ENCODE assay signal across 31 cellular contexts in the genomic region with DNA sequence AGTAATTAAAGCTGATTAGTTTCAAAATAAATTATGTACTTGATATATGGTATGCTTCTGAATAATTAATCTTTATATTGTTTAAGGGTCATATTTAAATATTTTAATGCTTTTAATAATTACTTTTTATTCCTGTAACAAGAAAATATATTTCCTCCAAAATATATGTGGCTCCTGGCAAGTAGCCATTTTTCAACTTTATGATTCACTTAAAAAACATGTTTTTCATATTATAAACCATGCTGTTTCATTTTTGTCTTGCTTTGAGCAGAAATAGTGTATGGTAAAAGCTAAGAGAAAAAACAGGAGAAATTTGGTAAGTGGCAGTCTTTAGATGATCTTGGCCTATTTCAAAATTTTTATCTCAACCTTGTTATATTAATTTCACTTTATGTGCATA. TPM values are rescaled to one million over a fixed set of nuclear protein-coding genes. Genes with fewer than 3 reads are reported as not detected.
DNase-seq lines count a peak whose midpoint lies in the region; ATAC-seq, FAIRE-seq and TF ChIP-seq lines count a peak whose summit lies in the region.
"Had no signal": no experiment of that assay in that cellular context is flagged by ENCODE, and none has a peak within 500 bp of the region (broad histone marks: within the 10 kb centered on the region; RNA-seq: fewer than 3 reads in every experiment).

No MANE protein-coding gene starts in this region.

- H2AFZ ChIP-seq in IMR-90 (replicated peaks; ENCODE audit: low read length, poor library complexity) (no peak overlapping the region), K562 (ENCODE audit: low read depth, low read length) (no peak overlapping the region)

- H2AK9ac ChIP-seq in IMR-90 (replicated peaks; ENCODE audit: low read depth, low read length, poor library complexity): no peak overlapping the region

- H3K36me3 Mint-ChIP-seq in naive thymus-derived CD4-positive, alpha-beta T cell: peaks cover 0 to 4% (median 0%) of the 10 kb centered on the region in 5 donors
- H3K36me3 Mint-ChIP-seq: activated CD4-positive, alpha-beta memory T cell treated with anti-CD3 and anti-CD28 coated beads for 36 hours; stimulated activated memory B cell treated with anti-CD40 and anti-IgM and Interleukin-4, amounts not matched to agents 10 μg/mL and 1 μg/mL and 100 μg/mL, for 72 hours had no signal

- no peak overlapping the region for H3K4me3 Mint-ChIP-seq in naive thymus-derived CD4-positive, alpha-beta T cell
- H3K4me3 Mint-ChIP-seq: activated CD4-positive, alpha-beta memory T cell treated with anti-CD3 and anti-CD28 coated beads for 36 hours; activated naive CD8-positive, alpha-beta T cell treated with anti-CD3 and anti-CD28 coated beads, Interleukin-2, amount 50 U/mL, for 24 hours; activated T-cell treated with anti-CD3 and anti-CD28 coated beads, Interleukin-2, amount 50 U/mL, for 72 hours; stimulated activated memory B cell treated with anti-CD40 and anti-IgM and Interleukin-4, amounts not matched to agents 10 μg/mL and 1 μg/mL and 100 μg/mL, for 72 hours; T-helper 1 cell treated with Interleukin-12 subunit alpha and Interleukin-12 subunit beta and Interleukin-4 antibody, amounts not matched to agents 30 μg/mL and 1 μg/mL, for 36 hours had no signal

- no peak overlapping the region for H4K8ac ChIP-seq in IMR-90 (ENCODE audit: low read depth in 2 of 2, low read length in 2 of 2)
- no peak overlapping the region for H4K8ac ChIP-seq in mesendoderm (ENCODE audit: low read depth, low read length)

- CTCF ChIA-PET in IMR-90 (lab: Yijun Ruan, JAX): interaction anchor here (1.1 kb wide), 1 partner anchor 178 kb away, joined by 3 read pairs; no protein-coding TSS in a partner anchor
- CTCF ChIA-PET in K562 (lab: Yijun Ruan, JAX; ENCODE audit: low intra/inter-chr PET ratio): no interaction called here
- CTCF ChIA-PET in naive thymus-derived CD4-positive, alpha-beta T cell (lab: Charles Lee): interaction anchor here (0.6 kb wide), 1 partner anchor 138 kb away, joined by 3 read pairs; no protein-coding TSS in a partner anchor

- H3K18ac ChIP-seq in IMR-90 (ENCODE audit: low read depth, low read length) (no peak overlapping the region), mesendoderm (ENCODE audit: low read length) (no peak overlapping the region)

- H3K9me3 ChIP-seq in IMR-90 (ENCODE audit: control insufficient read depth, insufficient read depth, low read length) (no peaks in the 10 kb centered on the region), K562 (replicated peaks; ENCODE audit: control insufficient read depth, insufficient read depth, low read depth, low read length) (no peaks in the 10 kb centered on the region)
- H3K9me3 ChIP-seq in naive thymus-derived CD4-positive, alpha-beta T cell (ENCODE audit: control insufficient read depth in 2 of 3, low read length in 3 of 3): no peaks in the 10 kb centered on the region
- H3K9me3 ChIP-seq: prostate gland, sigmoid colon, upper lobe of left lung had no signal

- no peak overlapping the region for H2BK20ac ChIP-seq in IMR-90 (ENCODE audit: low read depth, low read length)

- no peaks in the 10 kb centered on the region for H3K9me3 Mint-ChIP-seq in naive thymus-derived CD4-positive, alpha-beta T cell
- H3K9me3 Mint-ChIP-seq: activated CD4-positive, alpha-beta memory T cell treated with anti-CD3 and anti-CD28 coated beads for 36 hours; activated naive CD8-positive, alpha-beta T cell treated with anti-CD3 and anti-CD28 coated beads, Interleukin-2, amount 50 U/mL, for 24 hours; activated T-cell treated with anti-CD3 and anti-CD28 coated beads, Interleukin-2, amount 50 U/mL, for 72 hours; stimulated activated memory B cell treated with anti-CD40 and anti-IgM and Interleukin-4, amounts not matched to agents 10 μg/mL and 1 μg/mL and 100 μg/mL, for 72 hours; T-helper 1 cell treated with Interleukin-12 subunit alpha and Interleukin-12 subunit beta and Interleukin-4 antibody, amounts not matched to agents 30 μg/mL and 1 μg/mL, for 36 hours had no signal

- H3K79me2 ChIP-seq in K562 (ENCODE audit: control insufficient read depth, insufficient read depth, low read length) (no peaks in the 10 kb centered on the region), mesendoderm (ENCODE audit: control insufficient read depth, insufficient read depth, low read length) (no peaks in the 10 kb centered on the region)

- no peak for TF ChIP-seq CTCF in IMR-90 (conservative IDR thresholded peaks at IDR 0.05; ENCODE audit: low read depth, low read length)
- no peak for TF ChIP-seq CTCF in K562 (IDR thresholded peaks at IDR 0.05 in 2 of 3, conservative IDR thresholded peaks at IDR 0.05 in 1 of 3; ENCODE audit: insufficient read depth in 2 of 3, low read depth in 1 of 3, low read length in 3 of 3)

- H3K36me3 ChIP-seq in IMR-90 (ENCODE audit: control insufficient read depth, insufficient read depth, low read length) (no peaks in the 10 kb centered on the region), K562 (ENCODE audit: control insufficient read depth, insufficient read depth, low read length) (no peaks in the 10 kb centered on the region; the same call in 2 of the 3 replicates), rectal smooth muscle tissue (ENCODE audit: control insufficient read depth, insufficient read depth, low read length) (no peaks in the 10 kb centered on the region), mesendoderm (ENCODE audit: control insufficient read depth, insufficient read depth, low read length) (no peaks in the 10 kb centered on the region)
- no peaks in the 10 kb centered on the region for H3K36me3 ChIP-seq in naive thymus-derived CD4-positive, alpha-beta T cell (ENCODE audit: control insufficient read depth in 2 of 3, insufficient read depth in 3 of 3, low read length in 3 of 3)
- H3K36me3 ChIP-seq: prostate gland, sigmoid colon, upper lobe of left lung had no signal

- no peak overlapping the region for H3K4ac ChIP-seq in IMR-90 (ENCODE audit: low read depth, low read length)
- H3K4ac ChIP-seq in mesendoderm (ENCODE audit: low read depth, low read length): no peak overlapping the region

- no peak for TF ChIP-seq EP300 in K562 (IDR thresholded peaks at IDR 0.05; ENCODE audit: low read length)

- H3K79me1 ChIP-seq in IMR-90 (ENCODE audit: low read depth in 1 of 2, low read length in 2 of 2): peaks cover 0 to 7% of the 10 kb centered on the region in 2 experiments; a peak in 1 of 4 replicates
- H3K79me1 ChIP-seq in mesendoderm (ENCODE audit: low read length): no peaks in the 10 kb centered on the region

- H3K9me1 ChIP-seq in IMR-90 (ENCODE audit: insufficient read depth, low read length) (peaks cover 4% of the 10 kb centered on the region), K562 (ENCODE audit: control insufficient read depth, insufficient read depth, low read length) (no peaks in the 10 kb centered on the region)

- H3K14ac ChIP-seq in IMR-90 (replicated peaks; ENCODE audit: low read depth, low read length): no peak overlapping the region

- no peak overlapping the region for H3K56ac ChIP-seq in IMR-90 (ENCODE audit: extremely low read depth, insufficient read depth, low read length)
- H3K56ac ChIP-seq in mesendoderm (ENCODE audit: low read length): no peak overlapping the region

- H3K27ac ChIP-seq in IMR-90 (ENCODE audit: insufficient read depth, low read length): no peak overlapping the region
- H3K27ac ChIP-seq in K562 (ENCODE audit: extremely low read depth, low read depth, low read length): no peak overlapping the region
- peak overlapping the region; percentile 87 for H3K27ac ChIP-seq in rectal smooth muscle tissue (ENCODE audit: low read depth, low read length)
- H3K27ac ChIP-seq in naive thymus-derived CD4-positive, alpha-beta T cell (ENCODE audit: low read depth, low read length): no peak overlapping the region
- no peak overlapping the region for H3K27ac ChIP-seq in mesendoderm (ENCODE audit: low read depth, low read length)
- H3K27ac ChIP-seq: prostate gland, RWPE1, upper lobe of left lung had no signal

- intact Hi-C loops in IMR-90 (cut with micrococcal nuclease) (no loop called here), K562 (cut with micrococcal nuclease) (no loop called here)
- intact Hi-C loops in naive thymus-derived CD4-positive, alpha-beta T cell (cut with micrococcal nuclease): no loop called here

- H3K27me3 ChIP-seq in IMR-90 (ENCODE audit: control insufficient read depth, insufficient read depth, low read length) (no peaks in the 10 kb centered on the region), K562 (ENCODE audit: control insufficient read depth in 2 of 2, insufficient read depth in 2 of 2, low read length in 2 of 2) (no peaks in the 10 kb centered on the region), rectal smooth muscle tissue (ENCODE audit: control insufficient read depth, insufficient read depth, low read length) (no peaks in the 10 kb centered on the region), mesendoderm (ENCODE audit: insufficient read depth, low read length, poor library complexity) (no peaks in the 10 kb centered on the region)
- H3K27me3 ChIP-seq in naive thymus-derived CD4-positive, alpha-beta T cell (ENCODE audit: control insufficient read depth in 2 of 2, insufficient read depth in 2 of 2, low read length in 2 of 2): no peaks in the 10 kb centered on the region
- H3K27me3 ChIP-seq: sigmoid colon, upper lobe of left lung had no signal

- no peak for TF ChIP-seq POLR2A in IMR-90 (IDR thresholded peaks at IDR 0.05; ENCODE audit: low read depth, low read length)
- TF ChIP-seq POLR2A in K562 (conservative IDR thresholded peaks at IDR 0.05): no peak

- peaks cover 17% of the 10 kb centered on the region for H3K4me1 ChIP-seq in IMR-90 (ENCODE audit: control insufficient read depth, insufficient read depth, low read length)
- peaks cover 3 to 31% of the 10 kb centered on the region in 2 experiments; a peak in 4 of 5 replicates for H3K4me1 ChIP-seq in K562 (replicated peaks in 1 of 2; ENCODE audit: control insufficient read depth in 2 of 2, insufficient read depth in 2 of 2, low read length in 2 of 2)
- peaks cover 26% of the 10 kb centered on the region for H3K4me1 ChIP-seq in rectal smooth muscle tissue (ENCODE audit: control insufficient read depth, insufficient read depth, low read length)
- H3K4me1 ChIP-seq in naive thymus-derived CD4-positive, alpha-beta T cell (ENCODE audit: control insufficient read depth in 2 of 2, insufficient read depth in 2 of 2, low read length in 2 of 2): peaks cover 0 to 5% of the 10 kb centered on the region in 2 donors
- peaks cover 13% of the 10 kb centered on the region for H3K4me1 ChIP-seq in mesendoderm (ENCODE audit: control insufficient read depth, low read depth, low read length)
- H3K4me1 ChIP-seq: prostate gland had no signal

- H2BK120ac ChIP-seq in IMR-90 (ENCODE audit: low read depth, low read length) (no peak overlapping the region), mesendoderm (ENCODE audit: low read depth, low read length) (no peak overlapping the region)

- H3K27ac Mint-ChIP-seq in naive thymus-derived CD4-positive, alpha-beta T cell: no peak overlapping the region
- H3K27ac Mint-ChIP-seq: activated CD4-positive, alpha-beta memory T cell treated with anti-CD3 and anti-CD28 coated beads for 36 hours; activated naive CD8-positive, alpha-beta T cell treated with anti-CD3 and anti-CD28 coated beads, Interleukin-2, amount 50 U/mL, for 24 hours; activated T-cell treated with anti-CD3 and anti-CD28 coated beads, Interleukin-2, amount 50 U/mL, for 72 hours; stimulated activated memory B cell treated with anti-CD40 and anti-IgM and Interleukin-4, amounts not matched to agents 10 μg/mL and 1 μg/mL and 100 μg/mL, for 72 hours; T-helper 1 cell treated with Interleukin-12 subunit alpha and Interleukin-12 subunit beta and Interleukin-4 antibody, amounts not matched to agents 30 μg/mL and 1 μg/mL, for 36 hours had no signal

- BruUV-seq in IMR-90 (replicated peaks; lab: Mats Ljungman, UMichigan): no TSS peak
- BruUV-seq in K562 (replicated peaks; lab: Mats Ljungman, UMichigan): no TSS peak

- H4K5ac ChIP-seq in IMR-90 (ENCODE audit: low read depth, low read length) (no peak overlapping the region), mesendoderm (ENCODE audit: low read length) (no peak overlapping the region)

- no peak overlapping the region for H3K4me2 ChIP-seq in IMR-90 (ENCODE audit: low read depth, low read length)
- H3K4me2 ChIP-seq in K562 (ENCODE audit: insufficient read depth, low read length): no peak overlapping the region
- no peak overlapping the region for H3K4me2 ChIP-seq in mesendoderm (ENCODE audit: low read length)

- in situ Hi-C loops in IMR-90 (cut with MboI; ENCODE audit: low sequenced_read_pairs) (loop anchor here (5.0 to 10.0 kb wide), 2 partner anchors 64 to 177 kb away; partner anchors contain the start of gene RHOBTB3), K562 (cut with MboI) (loop anchor here (5.0 kb wide), 1 partner anchor 59 kb away; no protein-coding TSS in a partner anchor)

- H2BK15ac ChIP-seq in IMR-90 (ENCODE audit: low read depth, low read length) (no peak overlapping the region), mesendoderm (replicated peaks; ENCODE audit: low read depth) (no peak overlapping the region)

- H3K4me3 ChIP-seq in IMR-90 (ENCODE audit: insufficient read depth, low read depth, low read length) (no peak overlapping the region), K562 (no peak overlapping the region), rectal smooth muscle tissue (ENCODE audit: low read length) (no peak overlapping the region), mesendoderm (ENCODE audit: low read length) (no peak overlapping the region)
- no peak overlapping the region for H3K4me3 ChIP-seq in naive thymus-derived CD4-positive, alpha-beta T cell (ENCODE audit: low read length)
- H3K4me3 ChIP-seq: prostate gland, sigmoid colon, upper lobe of left lung had no signal

- H2BK5ac ChIP-seq in IMR-90 (ENCODE audit: low read depth, low read length, poor library complexity, severe bottlenecking): no peak overlapping the region
- H2BK5ac ChIP-seq in mesendoderm (ENCODE audit: low read length): no peak overlapping the region

- H3K9ac ChIP-seq in IMR-90 (ENCODE audit: low read depth, low read length): no peak overlapping the region
- no peak overlapping the region for H3K9ac ChIP-seq in K562 (ENCODE audit: insufficient read depth in 1 of 2, low read depth in 2 of 2, low read length in 2 of 2)
- H3K9ac ChIP-seq in rectal smooth muscle tissue (ENCODE audit: low read length): no peak overlapping the region
- H3K9ac ChIP-seq in mesendoderm (ENCODE audit: low read length): no peak overlapping the region

- no peak overlapping the region for H4K91ac ChIP-seq in IMR-90 (ENCODE audit: insufficient read depth, low read depth, low read length)

- H3K27me3 Mint-ChIP-seq in naive thymus-derived CD4-positive, alpha-beta T cell: peaks cover 0 to 13% (median 0%) of the 10 kb centered on the region in 5 donors
- H3K27me3 Mint-ChIP-seq: activated CD4-positive, alpha-beta memory T cell treated with anti-CD3 and anti-CD28 coated beads for 36 hours; activated naive CD8-positive, alpha-beta T cell treated with anti-CD3 and anti-CD28 coated beads, Interleukin-2, amount 50 U/mL, for 24 hours; stimulated activated memory B cell treated with anti-CD40 and anti-IgM and Interleukin-4, amounts not matched to agents 10 μg/mL and 1 μg/mL and 100 μg/mL, for 72 hours had no signal

- H4K20me1 ChIP-seq in IMR-90 (ENCODE audit: insufficient read depth, low read length): no peaks in the 10 kb centered on the region
- no peaks in the 10 kb centered on the region for H4K20me1 ChIP-seq in K562 (replicated peaks; ENCODE audit: control insufficient read depth, insufficient read depth, low read length)

- dilution Hi-C loops in IMR-90 (cut with HindIII; ENCODE audit: low sequenced_read_pairs, unreplicated experiment): no loop called here

- peak; percentile 54 for DNase-seq in IMR-90
- no peak for DNase-seq in K562 (ENCODE audit: extremely low read depth in 1 of 4, low spot score in 3 of 4)
- peak; percentile 63 for DNase-seq in fibroblast of peridontal ligament (ENCODE audit: extremely low read depth)
- no peak for DNase-seq in activated CD4-positive, alpha-beta T cell treated with anti-CD3 and anti-CD28 coated beads, Interleukin-2, amount 50 U/mL, for 48 hours
- DNase-seq in naive thymus-derived CD4-positive, alpha-beta T cell: no peak
- no peak for DNase-seq in mesendoderm
- DNase-seq: activated CD4-positive, alpha-beta memory T cell treated with anti-CD3 and anti-CD28 coated beads for 36 hours; activated naive CD4-positive, alpha-beta T cell; activated naive CD8-positive, alpha-beta T cell treated with anti-CD3 and anti-CD28 coated beads, Interleukin-2, amount 50 U/mL, for 24 hours; activated T-cell treated with anti-CD3 and anti-CD28 coated beads, Interleukin-2, amount 50 U/mL, for 72 hours; cerebellar nuclear complex; DMS 273 treated with DMSO at 0.1 percent for 48 hours; head of caudate nucleus; kidney; left ventricle myocardium superior; NCI-H1048; NCI-H1694; NCI-H446 treated with DMSO at 0.1 percent for 48 hours; sigmoid colon; substantia nigra; upper lobe of left lung had no signal

- H3K23ac ChIP-seq in IMR-90 (ENCODE audit: low read depth, low read length) (no peak overlapping the region), mesendoderm (ENCODE audit: low read length) (no peak overlapping the region)

- no peak overlapping the region for H2AK5ac ChIP-seq in IMR-90 (ENCODE audit: low read depth, low read length)
- no peak overlapping the region for H2AK5ac ChIP-seq in mesendoderm (ENCODE audit: low read length)

- ATAC-seq in IMR-90 (ENCODE audit: low read depth) (no peak), K562 (no peak), GM18909 (IDR thresholded peaks at IDR 0.05; ENCODE audit: poor library complexity, unreplicated experiment) (no peak)
- ATAC-seq in naive thymus-derived CD4-positive, alpha-beta T cell: no peak
- ATAC-seq: activated CD4-positive, CD25-positive, alpha-beta regulatory T cell treated with anti-CD3 and anti-CD28 coated beads, Interleukin-2, amount 50 U/mL, for 24 hours; activated naive CD8-positive, alpha-beta T cell treated with anti-CD3 and anti-CD28 coated beads, Interleukin-2, amount 50 U/mL, for 24 hours; left ventricle myocardium superior; stimulated activated memory B cell treated with anti-CD40 and anti-IgM and Interleukin-4, amounts not matched to agents 10 μg/mL and 1 μg/mL and 100 μg/mL, for 72 hours had no signal

- TF ChIP-seq RAD21 in IMR-90 (IDR thresholded peaks at IDR 0.05; ENCODE audit: low read length): no peak
- no peak for TF ChIP-seq RAD21 in K562 (CRISPR knock-in tag; conservative IDR thresholded peaks at IDR 0.05 in 1 of 2, IDR thresholded peaks at IDR 0.05 in 1 of 2)

- FAIRE-seq in K562 (lab: Jason Lieb, UNC): no peak
- FAIRE-seq: GM12892, kidney had no signal

- H3K4me1 Mint-ChIP-seq in naive thymus-derived CD4-positive, alpha-beta T cell: peaks cover 0 to 8% (median 6%) of the 10 kb centered on the region in 7 donors
- H3K4me1 Mint-ChIP-seq: activated naive CD8-positive, alpha-beta T cell treated with anti-CD3 and anti-CD28 coated beads, Interleukin-2, amount 50 U/mL, for 24 hours; stimulated activated memory B cell treated with anti-CD40 and anti-IgM and Interleukin-4, amounts not matched to agents 10 μg/mL and 1 μg/mL and 100 μg/mL, for 72 hours had no signal

- POLR2A ChIA-PET in IMR-90 (lab: Charles Lee; ENCODE audit: unreplicated experiment): no interaction called here
- POLR2A ChIA-PET in K562 (lab: Yijun Ruan, JAX): interaction anchor here (0.8 to 3.1 kb wide), 5 partner anchors 8 to 90 kb away, joined by 3 to 18 read pairs (median 3); no protein-coding TSS in a partner anchor
- POLR2A ChIA-PET in naive thymus-derived CD4-positive, alpha-beta T cell (lab: Charles Lee): no interaction called here

RNA-seq across cellular contexts. Expression of gene SPATA9, which starts 14.6 kb away (rescaled TPM):
- total RNA-seq in IMR-90 (2012; rRNA removed): 0.72 and 0.83 TPM in 2 replicates
- polyA plus RNA-seq in IMR-90 (2012; rRNA removed): 0.66 and 0.86 TPM in 2 replicates
- 0.16 and 0.25 TPM in 2 replicates for polyA plus RNA-seq in IMR-90 (2012; cell fraction: cytosol; rRNA removed)
- 0.21 and 2.0 TPM in 2 replicates for polyA plus RNA-seq in IMR-90 (2012; cell fraction: nucleus; rRNA removed; ENCODE audit: low replicate concordance)
- total RNA-seq in K562 (2011; cell fraction: chromatin; rRNA removed; ENCODE audit: low replicate concordance): not detected in 2 replicates
- not detected in 2 replicates for total RNA-seq in K562 (2011; cell fraction: nucleolus; rRNA removed)
- total RNA-seq in K562 (2011; cell fraction: nucleoplasm; rRNA removed): not detected in 2 replicates
- total RNA-seq in K562 (2014; rRNA removed): 0.24 TPM in 1 of 2 replicates, not detected in the other
- total RNA-seq in K562 (2014; rRNA removed; fragmentation: Illumina TruSeq; extraction: Trizol): not detected in 2 replicates
- total RNA-seq in K562 (2015; rRNA removed; fragmentation: Illumina TruSeq; extraction: Trizol): 0.40 TPM in 1 of 2 replicates, not detected in the other
- total RNA-seq in K562 (2021): 0.11 TPM in 1 of 2 replicates, not detected in the other
- 0.28 and 0.38 TPM in 2 replicates for polyA plus RNA-seq in K562 (2011; rRNA removed)
- 0.09 TPM in 1 of 2 replicates, not detected in the other for polyA plus RNA-seq in K562 (2011; cell fraction: cytosol; rRNA removed)
- polyA plus RNA-seq in K562 (2011; cell fraction: nucleus; rRNA removed): 0.14 and 0.24 TPM in 2 replicates
- polyA plus RNA-seq in K562 (2012): 1.6 and 1.8 TPM in 2 replicates
- polyA plus RNA-seq in K562 (2014; fragmentation: Illumina TruSeq; extraction: Trizol): 0.16 TPM in 1 of 2 replicates, not detected in the other
- polyA plus RNA-seq in K562 (2014; fragmentation: Nextera tagmentation; extraction: Ambion mirVana): 1 to 10 TPM; 3.4 to 5.5 TPM
- polyA plus RNA-seq in K562 (2014; rRNA removed): 0.05 and 0.16 TPM in 2 replicates
- polyA minus RNA-seq in K562 (2011; rRNA and poly(A)+ RNA removed): 0.18 TPM in 1 of 2 replicates, not detected in the other
- not detected in 2 replicates for polyA minus RNA-seq in K562 (2011; cell fraction: cytosol; rRNA and poly(A)+ RNA removed)
- not detected in 2 replicates for polyA minus RNA-seq in K562 (2011; cell fraction: nucleus; rRNA and poly(A)+ RNA removed)
- under 1 TPM in 1 of 5 experiments, not detected in 4; 0.66 TPM for total RNA-seq in naive thymus-derived CD4-positive, alpha-beta T cell
- polyA plus RNA-seq in naive thymus-derived CD4-positive, alpha-beta T cell: not detected
- polyA plus RNA-seq in mesendoderm (2013, experiment 1 of 2): not detected
- not detected for polyA plus RNA-seq in mesendoderm (2013, experiment 2 of 2)
- total RNA-seq: activated CD4-positive, alpha-beta memory T cell treated with anti-CD3 and anti-CD28 coated beads for 36 hours; left ventricle myocardium superior; OCI-LY7; SK-MEL-5 had no signal

RNA-seq across cellular contexts. Expression of gene RFESD, which starts 21.6 kb away (rescaled TPM):
- 2.7 and 3.6 TPM in 2 replicates for total RNA-seq in IMR-90 (2012; rRNA removed)
- polyA plus RNA-seq in IMR-90 (2012; rRNA removed): 1.0 and 1.5 TPM in 2 replicates
- polyA plus RNA-seq in IMR-90 (2012; cell fraction: cytosol; rRNA removed): 0.12 and 0.47 TPM in 2 replicates
- polyA plus RNA-seq in IMR-90 (2012; cell fraction: nucleus; rRNA removed; ENCODE audit: low replicate concordance): 0.11 and 0.84 TPM in 2 replicates
- 53.1 and 146 TPM in 2 replicates for total RNA-seq in K562 (2011; cell fraction: chromatin; rRNA removed; ENCODE audit: low replicate concordance)
- 30.5 and 38.8 TPM in 2 replicates for total RNA-seq in K562 (2011; cell fraction: nucleolus; rRNA removed)
- 87.9 and 144 TPM in 2 replicates for total RNA-seq in K562 (2011; cell fraction: nucleoplasm; rRNA removed)
- 59.6 and 62.3 TPM in 2 replicates for total RNA-seq in K562 (2014; rRNA removed)
- total RNA-seq in K562 (2014; rRNA removed; fragmentation: Illumina TruSeq; extraction: Trizol): 192 and 220 TPM in 2 replicates
- total RNA-seq in K562 (2015; rRNA removed; fragmentation: Illumina TruSeq; extraction: Trizol): 128 and 140 TPM in 2 replicates
- 128 and 129 TPM in 2 replicates for total RNA-seq in K562 (2021)
- polyA plus RNA-seq in K562 (2011; rRNA removed): 106 and 218 TPM in 2 replicates
- polyA plus RNA-seq in K562 (2011; cell fraction: cytosol; rRNA removed): 21.1 and 32.0 TPM in 2 replicates
- 44.8 and 55.3 TPM in 2 replicates for polyA plus RNA-seq in K562 (2011; cell fraction: nucleus; rRNA removed)
- 47.8 and 127 TPM in 2 replicates for polyA plus RNA-seq in K562 (2012)
- 120 and 129 TPM in 2 replicates for polyA plus RNA-seq in K562 (2014; fragmentation: Illumina TruSeq; extraction: Trizol)
- 100 to 1,000 TPM; 506 to 600 TPM for polyA plus RNA-seq in K562 (2014; fragmentation: Nextera tagmentation; extraction: Ambion mirVana)
- polyA plus RNA-seq in K562 (2014; rRNA removed): 102 and 125 TPM in 2 replicates
- 78.8 and 104 TPM in 2 replicates for polyA minus RNA-seq in K562 (2011; rRNA and poly(A)+ RNA removed)
- 27.6 and 34.3 TPM in 2 replicates for polyA minus RNA-seq in K562 (2011; cell fraction: cytosol; rRNA and poly(A)+ RNA removed)
- 66.6 and 78.3 TPM in 2 replicates for polyA minus RNA-seq in K562 (2011; cell fraction: nucleus; rRNA and poly(A)+ RNA removed)
- total RNA-seq in naive thymus-derived CD4-positive, alpha-beta T cell: 1 to 10 TPM; 2.2 to 9.2 (median 6.5) TPM
- 10 to 100 TPM; 10.7 to 21.2 TPM for polyA plus RNA-seq in naive thymus-derived CD4-positive, alpha-beta T cell
- 2.8 TPM for polyA plus RNA-seq in mesendoderm (2013, experiment 1 of 2)
- polyA plus RNA-seq in mesendoderm (2013, experiment 2 of 2): 2.2 TPM

RNA-seq across cellular contexts. Expression of gene GPR150, which starts 48.3 kb away (rescaled TPM):
- total RNA-seq in IMR-90 (2012; rRNA removed) (under 0.01 TPM in 2 replicates), K562 (2014; rRNA removed) (not detected in 2 replicates), K562 (2014; rRNA removed; fragmentation: Illumina TruSeq; extraction: Trizol) (not detected in 2 replicates), K562 (2015; rRNA removed; fragmentation: Illumina TruSeq; extraction: Trizol) (not detected in 2 replicates), K562 (2021) (not detected in 2 replicates)
- polyA plus RNA-seq in IMR-90 (2012; rRNA removed) (0.10 and 0.11 TPM in 2 replicates), K562 (2011; rRNA removed) (not detected in 2 replicates), K562 (2014; fragmentation: Illumina TruSeq; extraction: Trizol) (not detected in 2 replicates), K562 (2014; fragmentation: Nextera tagmentation; extraction: Ambion mirVana) (not detected), K562 (2014; rRNA removed) (not detected in 2 replicates)
- 0.17 and 0.22 TPM in 2 replicates for polyA plus RNA-seq in IMR-90 (2012; cell fraction: cytosol; rRNA removed)
- polyA plus RNA-seq in IMR-90 (2012; cell fraction: nucleus; rRNA removed; ENCODE audit: low replicate concordance): 0.16 and 0.32 TPM in 2 replicates
- total RNA-seq in K562 (2011; cell fraction: chromatin; rRNA removed; ENCODE audit: low replicate concordance): not detected in 2 replicates
- not detected in 2 replicates for total RNA-seq in K562 (2011; cell fraction: nucleolus; rRNA removed)
- total RNA-seq in K562 (2011; cell fraction: nucleoplasm; rRNA removed): not detected in 2 replicates
- polyA plus RNA-seq in K562 (2011; cell fraction: cytosol; rRNA removed): not detected in 2 replicates
- polyA plus RNA-seq in K562 (2011; cell fraction: nucleus; rRNA removed): not detected in 2 replicates
- not detected in 2 replicates for polyA plus RNA-seq in K562 (2012)
- polyA minus RNA-seq in K562 (2011; rRNA and poly(A)+ RNA removed): not detected in 2 replicates
- polyA minus RNA-seq in K562 (2011; cell fraction: cytosol; rRNA and poly(A)+ RNA removed): not detected in 2 replicates
- polyA minus RNA-seq in K562 (2011; cell fraction: nucleus; rRNA and poly(A)+ RNA removed): not detected in 2 replicates
- total RNA-seq in naive thymus-derived CD4-positive, alpha-beta T cell: 1 to 10 TPM in 3 of 5 experiments, under 1 TPM in 2; 0.48 to 1.5 (median 1.1) TPM
- polyA plus RNA-seq in naive thymus-derived CD4-positive, alpha-beta T cell: 1 to 10 TPM; 3.3 to 3.5 TPM
- 0.03 TPM for polyA plus RNA-seq in mesendoderm (2013, experiment 1 of 2)
- 0.06 TPM for polyA plus RNA-seq in mesendoderm (2013, experiment 2 of 2)
- total RNA-seq: left ventricle myocardium superior, OCI-LY7, SK-MEL-5 had no signal

Comparison
In these comparisons a context has a peak if more than half of its experiments do, and no peak if none do; other contexts are left out.
1. DNase-seq: peak in IMR-90 (single experiment) and fibroblast of peridontal ligament (single experiment); none in K562 (0 of 4), activated CD4-positive, alpha-beta T cell treated with anti-CD3 and anti-CD28 coated beads, Interleukin-2, amount 50 U/mL, for 48 hours (0 of 2), naive thymus-derived CD4-positive, alpha-beta T cell (0 of 9) and mesendoderm (single experiment).